In the genomic region with DNA sequence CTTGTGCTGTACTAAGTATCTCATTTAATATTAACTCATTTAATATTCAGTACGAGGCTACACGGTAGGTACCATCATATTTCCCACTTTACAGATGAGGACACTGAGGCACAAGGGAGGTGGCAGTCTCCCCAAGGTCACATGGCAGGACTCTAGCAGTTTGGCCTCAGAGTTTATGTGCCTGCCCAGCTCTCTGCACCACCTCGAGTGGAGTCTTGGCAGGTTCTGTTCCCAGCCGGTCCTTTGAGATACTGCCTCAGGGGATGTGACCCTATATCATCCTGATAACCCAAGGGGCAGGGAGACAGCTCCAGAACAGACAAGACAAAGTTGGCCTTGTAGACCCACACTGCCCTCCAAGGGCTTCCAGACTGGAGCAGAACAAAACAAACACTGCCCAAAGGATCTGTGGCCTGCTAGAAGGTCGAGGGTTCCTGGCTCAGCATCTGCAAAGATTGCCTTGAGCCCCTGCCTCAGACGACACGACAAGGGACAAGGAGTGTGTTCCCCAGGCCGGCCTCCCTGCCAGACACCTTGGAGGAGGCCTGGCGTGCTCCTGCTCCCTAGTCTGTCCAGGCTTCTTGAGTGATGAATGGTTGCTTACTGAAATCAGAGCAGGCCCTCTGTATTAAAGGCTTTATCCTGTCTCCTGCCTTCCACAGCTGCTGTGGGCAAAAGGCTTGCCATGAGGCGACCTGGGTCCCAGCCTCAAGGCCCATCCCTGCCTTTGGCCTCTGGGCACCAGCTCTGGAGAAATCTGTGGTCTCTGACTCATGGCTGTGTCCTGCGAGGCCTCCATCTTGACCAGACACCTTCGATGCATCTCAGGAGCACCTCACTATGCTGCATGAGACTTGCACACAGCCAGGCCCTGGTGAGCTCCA, we compare ENCODE assay signal across 1 cellular context.
TF ChIP-seq lines count a peak whose summit lies in the region.

No MANE protein-coding gene starts in this region.

TF ChIP-seq in H1, 55 proteins besides CTCF, POLR2A, EP300 and RAD21:
- no peak for TF ChIP-seq PHF8 (conservative IDR thresholded peaks at IDR 0.05; ENCODE audit: low read depth, low read length)
- TF ChIP-seq YY1 (IDR thresholded peaks at IDR 0.05; ENCODE audit: low read depth, low read length), result no peak
- TF ChIP-seq, protein P1, sequence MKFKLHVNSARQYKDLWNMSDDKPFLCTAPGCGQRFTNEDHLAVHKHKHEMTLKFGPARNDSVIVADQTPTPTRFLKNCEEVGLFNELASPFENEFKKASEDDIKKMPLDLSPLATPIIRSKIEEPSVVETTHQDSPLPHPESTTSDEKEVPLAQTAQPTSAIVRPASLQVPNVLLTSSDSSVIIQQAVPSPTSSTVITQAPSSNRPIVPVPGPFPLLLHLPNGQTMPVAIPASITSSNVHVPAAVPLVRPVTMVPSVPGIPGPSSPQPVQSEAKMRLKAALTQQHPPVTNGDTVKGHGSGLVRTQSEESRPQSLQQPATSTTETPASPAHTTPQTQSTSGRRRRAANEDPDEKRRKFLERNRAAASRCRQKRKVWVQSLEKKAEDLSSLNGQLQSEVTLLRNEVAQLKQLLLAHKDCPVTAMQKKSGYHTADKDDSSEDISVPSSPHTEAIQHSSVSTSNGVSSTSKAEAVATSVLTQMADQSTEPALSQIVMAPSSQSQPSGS (IDR thresholded peaks at IDR 0.05; ENCODE audit: low read length), result no peak
- TF ChIP-seq CREB1 (IDR thresholded peaks at IDR 0.05), result no peak
- no peak for TF ChIP-seq BACH1 (IDR thresholded peaks at IDR 0.05; ENCODE audit: low read length)
- TF ChIP-seq GTF2F1 (IDR thresholded peaks at IDR 0.05; ENCODE audit: borderline replicate concordance, low read depth, low read length), result no peak
- no peak for TF ChIP-seq BRCA1 (IDR thresholded peaks at IDR 0.05; ENCODE audit: low read depth, low read length)
- no peak for TF ChIP-seq TBP (IDR thresholded peaks at IDR 0.05; ENCODE audit: low read depth, low read length)
- no peak for TF ChIP-seq SIRT6 (IDR thresholded peaks at IDR 0.05; ENCODE audit: low read length)
- TF ChIP-seq TEAD4 (IDR thresholded peaks at IDR 0.05; ENCODE audit: low read depth, low read length), result no peak
- no peak for TF ChIP-seq FOSL1 (IDR thresholded peaks at IDR 0.05; ENCODE audit: insufficient read depth, low read depth, low read length)
- TF ChIP-seq RNF2 (IDR thresholded peaks at IDR 0.05; ENCODE audit: borderline replicate concordance, low read depth, low read length, missing control alignments, poor library complexity, severe bottlenecking), result no peak
- TF ChIP-seq, protein P2, sequence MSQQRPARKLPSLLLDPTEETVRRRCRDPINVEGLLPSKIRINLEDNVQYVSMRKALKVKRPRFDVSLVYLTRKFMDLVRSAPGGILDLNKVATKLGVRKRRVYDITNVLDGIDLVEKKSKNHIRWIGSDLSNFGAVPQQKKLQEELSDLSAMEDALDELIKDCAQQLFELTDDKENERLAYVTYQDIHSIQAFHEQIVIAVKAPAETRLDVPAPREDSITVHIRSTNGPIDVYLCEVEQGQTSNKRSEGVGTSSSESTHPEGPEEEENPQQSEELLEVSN (IDR thresholded peaks at IDR 0.05), result no peak
- no peak for TF ChIP-seq GABPA (IDR thresholded peaks at IDR 0.05; ENCODE audit: borderline replicate concordance, insufficient read depth, low read length)
- no peak for TF ChIP-seq RFX5 (IDR thresholded peaks at IDR 0.05; ENCODE audit: borderline replicate concordance, low read depth, low read length)
- no peak for TF ChIP-seq POU5F1 (IDR thresholded peaks at IDR 0.05; ENCODE audit: low read depth, low read length)
- no peak for TF ChIP-seq CTBP2 (IDR thresholded peaks at IDR 0.05; ENCODE audit: borderline replicate concordance, insufficient read depth, insufficient read length, low read length)
- no peak for TF ChIP-seq CBX8 (IDR thresholded peaks at IDR 0.05; ENCODE audit: borderline replicate concordance, low read depth, low read length)
- TF ChIP-seq SP1 (IDR thresholded peaks at IDR 0.05; ENCODE audit: low read depth, low read length), result no peak
- TF ChIP-seq, protein P3, sequence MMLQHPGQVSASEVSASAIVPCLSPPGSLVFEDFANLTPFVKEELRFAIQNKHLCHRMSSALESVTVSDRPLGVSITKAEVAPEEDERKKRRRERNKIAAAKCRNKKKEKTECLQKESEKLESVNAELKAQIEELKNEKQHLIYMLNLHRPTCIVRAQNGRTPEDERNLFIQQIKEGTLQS (IDR thresholded peaks at IDR 0.05; ENCODE audit: insufficient read depth, low read depth, low read length), result no peak
